Comparison of ENCODE assay signal across 1 cellular context in genomic region chr11:119481021-119481666, GRCh38.
TF ChIP-seq lines count a peak whose summit lies in the region.

No MANE protein-coding gene starts in this region.

TF ChIP-seq in HepG2, 621 proteins besides CTCF, POLR2A, EP300 and RAD21 (continued from another document and continues in another):
- TF ChIP-seq PCBP1 (IDR thresholded peaks at IDR 0.05; ENCODE audit: borderline replicate concordance, low read depth, low read length) (no peak), ZNF430 (CRISPR knock-in tag; IDR thresholded peaks at IDR 0.05) (0 out of 2 replicates have a peak, but pooled peaks have one; percentile 58), PTBP1 (IDR thresholded peaks at IDR 0.05; ENCODE audit: low read depth, low read length, poor library complexity, severe bottlenecking) (no peak), ZNF878 (CRISPR knock-in tag; IDR thresholded peaks at IDR 0.05) (no peak), CEBPB (IDR thresholded peaks at IDR 0.05; ENCODE audit: borderline replicate concordance, low read depth, low read length) (peak; percentile 68), ZBTB8A (CRISPR knock-in tag; IDR thresholded peaks at IDR 0.05; ENCODE audit: borderline replicate concordance, low read depth) (no peak), FLYWCH1 (CRISPR knock-in tag; IDR thresholded peaks at IDR 0.05) (no peak), ZNF101 (CRISPR knock-in tag; IDR thresholded peaks at IDR 0.05; ENCODE audit: borderline replicate concordance, low read depth) (no peak), STAG1 (CRISPR knock-in tag; IDR thresholded peaks at IDR 0.05) (peak; percentile 92), PAXIP1 (CRISPR knock-in tag; conservative IDR thresholded peaks at IDR 0.05) (peak; percentile 77), KAT8 (CRISPR knock-in tag; IDR thresholded peaks at IDR 0.05) (peak; percentile 65), HCFC1 (IDR thresholded peaks at IDR 0.05; ENCODE audit: low read depth, low read length) (no peak), SRF (IDR thresholded peaks at IDR 0.05; ENCODE audit: low read depth, low read length) (no peak), SKI (IDR thresholded peaks at IDR 0.05; ENCODE audit: partially characterized antibody) (peak; percentile 78), FOXP4 (CRISPR knock-in tag; IDR thresholded peaks at IDR 0.05) (peak; percentile 84), ATF4 (CRISPR knock-in tag; IDR thresholded peaks at IDR 0.05) (peak in 1 of 2 experiments; percentile 79; a peak in 2 of 4 replicates), MAF1 (CRISPR knock-in tag; IDR thresholded peaks at IDR 0.05; ENCODE audit: borderline replicate concordance) (peak; percentile 62; the same call in 1 of the 2 replicates), ZNF572 (CRISPR knock-in tag; IDR thresholded peaks at IDR 0.05) (no peak), FOSL1 (CRISPR knock-in tag; IDR thresholded peaks at IDR 0.05; ENCODE audit: borderline replicate concordance) (no peak; the same call in 1 of the 2 replicates), ELF1 (CRISPR knock-in tag; IDR thresholded peaks at IDR 0.05) (peak; percentile 47), AFF4 (CRISPR knock-in tag; IDR thresholded peaks at IDR 0.05) (no peak), ZBTB2 (CRISPR knock-in tag; IDR thresholded peaks at IDR 0.05; ENCODE audit: low read depth) (no peak), ZNF264 (CRISPR knock-in tag; IDR thresholded peaks at IDR 0.05) (peak; percentile 74), ZFP41 (CRISPR knock-in tag; IDR thresholded peaks at IDR 0.05; ENCODE audit: borderline replicate concordance) (no peak), SOX6 (IDR thresholded peaks at IDR 0.05) (no peak), SOX6 (CRISPR knock-in tag; IDR thresholded peaks at IDR 0.05) (peak; percentile 79), ZNF564 (CRISPR knock-in tag; IDR thresholded peaks at IDR 0.05) (no peak), SPEN (CRISPR knock-in tag; IDR thresholded peaks at IDR 0.05; ENCODE audit: low read depth) (0 out of 2 replicates have a peak, but pooled peaks have one; percentile 55), ZNF749 (CRISPR knock-in tag; IDR thresholded peaks at IDR 0.05; ENCODE audit: borderline replicate concordance) (no peak), NCOA5 (CRISPR knock-in tag; IDR thresholded peaks at IDR 0.05) (no peak), FOXP1 (IDR thresholded peaks at IDR 0.05) (peak; percentile 37; the same call in 1 of the 2 replicates), FOXP1 (CRISPR knock-in tag; IDR thresholded peaks at IDR 0.05) (peak; percentile 72), ZBTB33 (CRISPR knock-in tag; IDR thresholded peaks at IDR 0.05) (peak; percentile 63), ZNF24 (IDR thresholded peaks at IDR 0.05) (no peak; the same call in 1 of the 2 replicates), ZFP90 (CRISPR knock-in tag; IDR thresholded peaks at IDR 0.05; ENCODE audit: borderline replicate concordance) (peak; percentile 52; the same call in 1 of the 2 replicates), CREBL2 (CRISPR knock-in tag; IDR thresholded peaks at IDR 0.05; ENCODE audit: borderline replicate concordance) (no peak), ETV6 (CRISPR knock-in tag; conservative IDR thresholded peaks at IDR 0.05) (no peak), ZFP36L2 (CRISPR knock-in tag; IDR thresholded peaks at IDR 0.05) (no peak), HOXA3 (CRISPR knock-in tag; IDR thresholded peaks at IDR 0.05) (peak; percentile 77; the same call in 1 of the 2 replicates), SIN3A (IDR thresholded peaks at IDR 0.05; ENCODE audit: borderline replicate concordance, low read depth, low read length) (no peak), ZNF414 (CRISPR knock-in tag; IDR thresholded peaks at IDR 0.05) (no peak), ZNF260 (CRISPR knock-in tag; IDR thresholded peaks at IDR 0.05; ENCODE audit: borderline replicate concordance, low read depth) (no peak), ZNF577 (CRISPR knock-in tag; IDR thresholded peaks at IDR 0.05; ENCODE audit: borderline replicate concordance, low read depth) (no peak), NFE2L1 (CRISPR knock-in tag; IDR thresholded peaks at IDR 0.05; ENCODE audit: borderline replicate concordance) (no peak), PHF20 (CRISPR knock-in tag; IDR thresholded peaks at IDR 0.05) (no peak), GRHL1 (CRISPR knock-in tag; conservative IDR thresholded peaks at IDR 0.05) (no peak), ZNF34 (CRISPR knock-in tag; IDR thresholded peaks at IDR 0.05; ENCODE audit: borderline replicate concordance) (0 out of 2 replicates have a peak, but pooled peaks have one; percentile 9)
